Comparison of ENCODE assay signal across 1 cellular context in the genomic region with DNA sequence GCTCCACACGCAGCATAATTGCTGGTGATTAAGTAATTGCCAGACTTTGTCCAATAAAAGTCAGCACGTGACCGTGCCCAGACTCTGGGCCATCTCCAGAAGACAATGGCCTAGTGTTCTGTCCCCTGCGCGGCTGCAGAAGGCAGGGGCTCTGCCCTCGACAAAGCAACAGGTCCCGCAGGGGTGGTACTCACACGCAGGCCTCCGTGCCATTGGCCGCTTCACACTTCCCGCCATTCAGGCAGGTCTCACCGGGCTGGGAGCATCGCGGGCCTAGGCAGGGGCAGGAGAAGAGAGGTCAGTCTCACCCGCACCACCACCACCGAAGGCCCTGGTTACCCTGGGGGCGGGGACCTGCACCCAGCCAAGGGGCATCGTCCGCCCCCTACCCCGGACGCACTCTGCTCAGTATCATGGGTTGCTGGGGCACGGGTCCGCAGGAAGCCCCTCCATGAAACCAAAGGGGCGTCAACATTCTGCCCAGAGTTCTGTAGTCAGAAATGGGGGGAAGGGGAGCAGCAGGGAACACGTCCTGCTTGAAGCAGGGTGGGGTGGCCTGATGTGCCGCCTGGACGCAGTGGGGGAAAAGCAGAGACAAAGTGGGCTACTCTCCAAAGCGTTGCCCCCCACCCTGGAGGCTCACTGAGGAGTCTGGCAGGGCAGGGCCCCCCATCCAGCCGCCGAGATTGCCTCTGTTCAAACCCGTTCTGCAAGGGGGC.
TF ChIP-seq lines count a peak whose summit lies in the region.

No MANE protein-coding gene starts in this region.

TF ChIP-seq in A549, 52 proteins besides CTCF, POLR2A, EP300 and RAD21 (continued from another document):
- TF ChIP-seq, protein P1, sequence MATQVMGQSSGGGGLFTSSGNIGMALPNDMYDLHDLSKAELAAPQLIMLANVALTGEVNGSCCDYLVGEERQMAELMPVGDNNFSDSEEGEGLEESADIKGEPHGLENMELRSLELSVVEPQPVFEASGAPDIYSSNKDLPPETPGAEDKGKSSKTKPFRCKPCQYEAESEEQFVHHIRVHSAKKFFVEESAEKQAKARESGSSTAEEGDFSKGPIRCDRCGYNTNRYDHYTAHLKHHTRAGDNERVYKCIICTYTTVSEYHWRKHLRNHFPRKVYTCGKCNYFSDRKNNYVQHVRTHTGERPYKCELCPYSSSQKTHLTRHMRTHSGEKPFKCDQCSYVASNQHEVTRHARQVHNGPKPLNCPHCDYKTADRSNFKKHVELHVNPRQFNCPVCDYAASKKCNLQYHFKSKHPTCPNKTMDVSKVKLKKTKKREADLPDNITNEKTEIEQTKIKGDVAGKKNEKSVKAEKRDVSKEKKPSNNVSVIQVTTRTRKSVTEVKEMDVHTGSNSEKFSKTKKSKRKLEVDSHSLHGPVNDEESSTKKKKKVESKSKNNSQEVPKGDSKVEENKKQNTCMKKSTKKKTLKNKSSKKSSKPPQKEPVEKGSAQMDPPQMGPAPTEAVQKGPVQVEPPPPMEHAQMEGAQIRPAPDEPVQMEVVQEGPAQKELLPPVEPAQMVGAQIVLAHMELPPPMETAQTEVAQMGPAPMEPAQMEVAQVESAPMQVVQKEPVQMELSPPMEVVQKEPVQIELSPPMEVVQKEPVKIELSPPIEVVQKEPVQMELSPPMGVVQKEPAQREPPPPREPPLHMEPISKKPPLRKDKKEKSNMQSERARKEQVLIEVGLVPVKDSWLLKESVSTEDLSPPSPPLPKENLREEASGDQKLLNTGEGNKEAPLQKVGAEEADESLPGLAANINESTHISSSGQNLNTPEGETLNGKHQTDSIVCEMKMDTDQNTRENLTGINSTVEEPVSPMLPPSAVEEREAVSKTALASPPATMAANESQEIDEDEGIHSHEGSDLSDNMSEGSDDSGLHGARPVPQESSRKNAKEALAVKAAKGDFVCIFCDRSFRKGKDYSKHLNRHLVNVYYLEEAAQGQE (IDR thresholded peaks at IDR 0.05) = no peak
- TF ChIP-seq ZNF302 (CRISPR knock-in tag; IDR thresholded peaks at IDR 0.05) (no peak), ZFP36 (IDR thresholded peaks at IDR 0.05; ENCODE audit: borderline replicate concordance, partially characterized antibody) (no peak)
